In genomic region chr3:170488802-170489201, GRCh38 we compare ENCODE assay signal across 17 cellular contexts.
A peak's percentile ranks its signal among the peaks of the same experiment; 100 is the strongest.
DNase-seq lines count a peak whose midpoint lies in the region; ATAC-seq, FAIRE-seq and TF ChIP-seq lines count a peak whose summit lies in the region.
"Had no signal": no experiment of that assay in that cellular context is flagged by ENCODE, and none has a peak within 500 bp of the region (broad histone marks: within the 10 kb centered on the region; RNA-seq: fewer than 3 reads in every experiment).

No MANE protein-coding gene starts in this region.

- intact Hi-C loops in head of caudate nucleus (cut with DNase I) = loop anchor here (5.0 kb wide), 1 partner anchor 52 kb away; no protein-coding TSS in a partner anchor

- H3K4me3 ChIP-seq in RWPE2 (ENCODE audit: severe bottlenecking) (no peak overlapping the region), fibroblast of mammary gland (ENCODE audit: control insufficient read depth, low read depth, low read length) (no peak overlapping the region), skeletal muscle cell (ENCODE audit: low read depth, low read length) (no peak overlapping the region)
- H3K4me3 ChIP-seq: neural progenitor cell, sigmoid colon had no signal

- H3K9me3 ChIP-seq in RWPE2 (ENCODE audit: severe bottlenecking) = no peaks in the 10 kb centered on the region
- H3K9me3 ChIP-seq: sigmoid colon had no signal

- peak; percentile 11 for DNase-seq in NCI-H2029 (lab: John Stamatoyannopoulos, UW)
- no peak for DNase-seq in NCI-H2029 treated with DMSO at 0.1 percent for 48 hours (lab: John Stamatoyannopoulos, UW)
- DNase-seq in RWPE2 (ENCODE audit: low spot score) = no peak
- peak; percentile 93 for DNase-seq in fibroblast of mammary gland (ENCODE audit: low read depth)
- DNase-seq in skeletal muscle cell (ENCODE audit: low read depth) = peak; percentile 88
- DNase-seq in head of caudate nucleus = no peak
- no peak for DNase-seq in GM19239 (ENCODE audit: insufficient read length, low spot score)
- DNase-seq: 8988T, H7, NCI-H524, sigmoid colon, T-helper 17 cell had no signal

- peaks cover 13% of the 10 kb centered on the region for H3K4me1 ChIP-seq in RWPE2 (ENCODE audit: insufficient read depth, poor library complexity, severe bottlenecking)
- H3K4me1 ChIP-seq: sigmoid colon had no signal

- no peak for TF ChIP-seq CTCF in RWPE2 (IDR thresholded peaks at IDR 0.05; ENCODE audit: poor library complexity, severe bottlenecking)
- peak; percentile 14 for TF ChIP-seq CTCF in fibroblast of mammary gland (conservative IDR thresholded peaks at IDR 0.05; ENCODE audit: control insufficient read depth, insufficient read depth, low read depth, low read length)

- FAIRE-seq in GM19239 (lab: Jason Lieb, UNC) = no peak

- no peaks in the 10 kb centered on the region for H3K27me3 ChIP-seq in RWPE2 (ENCODE audit: insufficient read depth, poor library complexity, severe bottlenecking)
- H3K27me3 ChIP-seq: neural progenitor cell had no signal

- H3K27ac ChIP-seq in RWPE2 (ENCODE audit: poor library complexity, severe bottlenecking) = no peak overlapping the region
- H3K27ac ChIP-seq: neural progenitor cell, sigmoid colon had no signal

- H3K36me3 ChIP-seq in RWPE2 (ENCODE audit: low read depth) = no peaks in the 10 kb centered on the region
- H3K36me3 ChIP-seq: neural progenitor cell, sigmoid colon had no signal

- ATAC-seq in RWPE2 (ENCODE audit: low read depth) = peak; percentile 87
- no peak for ATAC-seq in GM19328 (IDR thresholded peaks at IDR 0.05; ENCODE audit: unreplicated experiment)
- ATAC-seq: activated CD4-positive, CD25-positive, alpha-beta regulatory T cell treated with anti-CD3 and anti-CD28 coated beads, Interleukin-2, amount 50 U/mL, for 24 hours; activated naive CD4-positive, alpha-beta T cell treated with anti-CD3 and anti-CD28 coated beads, Interleukin-2, amount 50 U/mL, for 72 hours; stimulated activated memory B cell treated with anti-CD40 and anti-IgM and Interleukin-4, amounts not matched to agents 10 μg/mL and 1 μg/mL and 100 μg/mL, for 72 hours; T-helper 17 cell had no signal

Comparison
In these comparisons a context has a peak if more than half of its experiments do, and no peak if none do; other contexts are left out.
1. DNase-seq: peak in NCI-H2029 (single experiment), fibroblast of mammary gland (single experiment) and skeletal muscle cell (single experiment); none in NCI-H2029 treated with DMSO at 0.1 percent for 48 hours (single experiment), RWPE2 (single experiment), head of caudate nucleus (0 of 42) and GM19239 (single experiment).